In genomic region chr11:117180661-117181585, GRCh38 we compare ENCODE assay signal across 8 cellular contexts. TPM values are rescaled to one million over a fixed set of nuclear protein-coding genes. Genes with fewer than 3 reads are reported as not detected.
DNase-seq lines count a peak whose midpoint lies in the region; ATAC-seq and TF ChIP-seq lines count a peak whose summit lies in the region.

No MANE protein-coding gene starts in this region.

- H3K4me3 Mint-ChIP-seq in osteocyte (ENCODE audit: unreplicated experiment), result peak overlapping the region; percentile 95
- H3K4me3 Mint-ChIP-seq in type B pancreatic cell, result peak overlapping the region; percentile 72

- peak; percentile 24 for ATAC-seq in GM21619 (IDR thresholded peaks at IDR 0.05; ENCODE audit: unreplicated experiment)
- ATAC-seq in gastroesophageal sphincter, result peak; percentile 40
- ATAC-seq in GM18867 (IDR thresholded peaks at IDR 0.05; ENCODE audit: unreplicated experiment), result no peak

- H3K27me3 Mint-ChIP-seq in osteocyte (ENCODE audit: unreplicated experiment) (no peaks in the 10 kb centered on the region), type B pancreatic cell (no peaks in the 10 kb centered on the region)

- H3K9ac ChIP-seq in BLaER1 treated with 17β-estradiol and CSF1 and Interleukin-3, amounts not matched to agents 10 nM and 100 nM, result peak overlapping the region; percentile 83 to 95 (median 87); a peak in 21 of 22 replicates

- H3K4me2 ChIP-seq in BLaER1 treated with 17β-estradiol and CSF1 and Interleukin-3, amounts not matched to agents 10 nM and 100 nM, result peak overlapping the region; percentile 94 to 99 (median 97)

- peaks cover 27% of the 10 kb centered on the region for H3K4me1 Mint-ChIP-seq in osteocyte (ENCODE audit: unreplicated experiment)
- H3K4me1 Mint-ChIP-seq in type B pancreatic cell (ENCODE audit: unreplicated experiment), result peaks cover 36% of the 10 kb centered on the region

- H3K27ac ChIP-seq in BLaER1 treated with 17β-estradiol and CSF1 and Interleukin-3, amounts not matched to agents 10 nM and 100 nM, result peak overlapping the region; percentile 76 to 88 (median 87); a peak in 21 of 22 replicates
- H3K27ac ChIP-seq in gastroesophageal sphincter, result peak overlapping the region in 3 of 4 donors; percentile 25 to 98 (median 96)

- WGBS in gastroesophageal sphincter (ENCODE audit: low coverage in 1 of 2), 2 donors, result 0 to 45% methylated on average over 1 to 4 of the region's 22 CpGs

- H3K27me3 ChIP-seq in BLaER1 treated with 17β-estradiol and CSF1 and Interleukin-3, amounts not matched to agents 10 nM and 100 nM, result no peaks in the 10 kb centered on the region
- H3K27me3 ChIP-seq in gastroesophageal sphincter, result no peaks in the 10 kb centered on the region

- TF ChIP-seq EP300 in gastroesophageal sphincter (IDR thresholded peaks at IDR 0.05), result no peak

- TF ChIP-seq CTCF in gastroesophageal sphincter (IDR thresholded peaks at IDR 0.05) (peak in 3 of 4 experiments; percentile 81 to 84 (median 83)), osteocyte (IDR thresholded peaks at IDR 0.05) (peak; percentile 64), type B pancreatic cell (conservative IDR thresholded peaks at IDR 0.05) (peak; percentile 69)

- no peak for TF ChIP-seq POLR2A in gastroesophageal sphincter (IDR thresholded peaks at IDR 0.05)

- peaks cover 42 to 63% (median 50%) of the 10 kb centered on the region in 10 experiments for H3K4me1 ChIP-seq in BLaER1 treated with 17β-estradiol and CSF1 and Interleukin-3, amounts not matched to agents 10 nM and 100 nM
- H3K4me1 ChIP-seq in gastroesophageal sphincter, result peaks cover 0 to 53% (median 25%) of the 10 kb centered on the region in 3 donors

- H3K4me3 ChIP-seq in BLaER1 treated with 17β-estradiol and CSF1 and Interleukin-3, amounts not matched to agents 10 nM and 100 nM, result peak overlapping the region; percentile 70 to 86 (median 76); a peak in 17 of 20 replicates
- H3K4me3 ChIP-seq in gastroesophageal sphincter, result peak overlapping the region in 1 of 2 donors; percentile 84

- H3K27ac Mint-ChIP-seq in osteocyte (ENCODE audit: unreplicated experiment) (peak overlapping the region; percentile 90), type B pancreatic cell (peak overlapping the region; percentile 83)

- H4K20me1 ChIP-seq in BLaER1 treated with 17β-estradiol and CSF1 and Interleukin-3, amounts not matched to agents 10 nM and 100 nM, result no peaks in the 10 kb centered on the region; a peak in 2 of 22 replicates

- H3K36me3 Mint-ChIP-seq in osteocyte (ENCODE audit: unreplicated experiment) (peaks cover 11% of the 10 kb centered on the region), type B pancreatic cell (peaks cover 19% of the 10 kb centered on the region)

- peak; percentile 86 for DNase-seq in OCI-M1 (lab: John Stamatoyannopoulos, UW)
- DNase-seq in activated effector memory CD4-positive, alpha-beta T cell treated with Interleukin-2 at 50 U/mL for 16 hours, result peak; percentile 38
- peak; percentile 83 for DNase-seq in osteocyte (ENCODE audit: extremely low spot score, unreplicated experiment)
- peak; percentile 42 for DNase-seq in type B pancreatic cell (ENCODE audit: extremely low spot score, unreplicated experiment)

- H3K36me3 ChIP-seq in BLaER1 treated with 17β-estradiol and CSF1 and Interleukin-3, amounts not matched to agents 10 nM and 100 nM, result peaks cover 8 to 38% (median 30%) of the 10 kb centered on the region in 11 experiments; a peak in 18 of 22 replicates
- H3K36me3 ChIP-seq in gastroesophageal sphincter, result peaks cover 0 to 43% of the 10 kb centered on the region in 2 donors

- no peaks in the 10 kb centered on the region for H3K9me3 ChIP-seq in BLaER1 treated with 17β-estradiol and CSF1 and Interleukin-3, amounts not matched to agents 10 nM and 100 nM (replicated peaks in 1 of 11)
- H3K9me3 ChIP-seq in gastroesophageal sphincter, result no peaks in the 10 kb centered on the region

- no peaks in the 10 kb centered on the region for H3K9me3 Mint-ChIP-seq in osteocyte (ENCODE audit: unreplicated experiment)
- no peaks in the 10 kb centered on the region for H3K9me3 Mint-ChIP-seq in type B pancreatic cell

RNA-seq across cellular contexts. Expression of gene SIDT2, which starts 2.4 kb away (rescaled TPM):
- total RNA-seq in gastroesophageal sphincter, result 10 to 100 TPM; 15.3 to 50.1 (median 33.6) TPM
- total RNA-seq in osteocyte, result 65.5 and 67.3 TPM in 2 replicates
- total RNA-seq in type B pancreatic cell (ENCODE audit: low replicate concordance), result 53.1 and 62.0 TPM in 2 replicates

RNA-seq across cellular contexts. Expression of gene TAGLN, which starts 18.2 kb away (rescaled TPM):
- over 10,000 TPM; 10,394 to 14,194 (median 13,050) TPM for total RNA-seq in gastroesophageal sphincter
- total RNA-seq in osteocyte, result 711 and 715 TPM in 2 replicates
- 97.9 and 106 TPM in 2 replicates for total RNA-seq in type B pancreatic cell (ENCODE audit: low replicate concordance)

RNA-seq across cellular contexts. Expression of gene PAFAH1B2, which starts 36.8 kb away (rescaled TPM):
- total RNA-seq in gastroesophageal sphincter, result 10 to 100 TPM; 50.3 to 82.3 (median 63.2) TPM
- total RNA-seq in osteocyte, result 82.7 and 84.5 TPM in 2 replicates
- total RNA-seq in type B pancreatic cell (ENCODE audit: low replicate concordance), result 94.5 and 101 TPM in 2 replicates

RNA-seq across cellular contexts. Expression of gene PCSK7, which starts 51.0 kb away (rescaled TPM):
- total RNA-seq in gastroesophageal sphincter (10 to 100 TPM; 28.9 to 40.5 (median 35.3) TPM), osteocyte (57.5 and 65.0 TPM in 2 replicates), type B pancreatic cell (ENCODE audit: low replicate concordance) (54.6 and 61.1 TPM in 2 replicates)

RNA-seq across cellular contexts. Expression of gene RNF214, which starts 51.5 kb away (rescaled TPM):
- total RNA-seq in gastroesophageal sphincter, result 10 to 100 TPM; 14.8 to 21.2 (median 17.4) TPM
- 32.8 and 34.2 TPM in 2 replicates for total RNA-seq in osteocyte
- total RNA-seq in type B pancreatic cell (ENCODE audit: low replicate concordance), result 29.0 and 34.7 TPM in 2 replicates

Comparison
In these comparisons a context has a peak if more than half of its experiments do, and no peak if none do; other contexts are left out.
1. RNA of gene TAGLN, which starts 18.2 kb away (total RNA-seq): 10,394 to 14,194 TPM in gastroesophageal sphincter; 711 to 715 TPM in osteocyte and 97.9 to 106 TPM in type B pancreatic cell; every median in the first group is over 10 times any median in the second.
2. Peak in every context shown above with its lines, with median percentiles within 50 percentile points of each other: DNase-seq and CTCF ChIP-seq.